16 cellular contexts compared by ENCODE assay signal in genomic region chr11:35118906-35119305, GRCh38.
A peak's percentile ranks its signal among the peaks of the same experiment; 100 is the strongest.
DNase-seq lines count a peak whose midpoint lies in the region; ATAC-seq and TF ChIP-seq lines count a peak whose summit lies in the region.
"Had no signal": no experiment of that assay in that cellular context is flagged by ENCODE, and none has a peak within 500 bp of the region (broad histone marks: within the 10 kb centered on the region; RNA-seq: fewer than 3 reads in every experiment).

No MANE protein-coding gene starts in this region.

- DNase-seq in memory B cell (ENCODE audit: low spot score in 2 of 2) (peak; percentile 36 to 49), coronary artery (ENCODE audit: low spot score) (no peak), NK-92 (lab: John Stamatoyannopoulos, UW; ENCODE audit: unreplicated experiment) (no peak), NCI-H748 treated with DMSO at 0.1 percent for 48 hours (lab: John Stamatoyannopoulos, UW) (no peak)
- no peak for DNase-seq in activated T-cell treated with anti-CD3 and anti-CD28 coated beads, Interleukin-2, amount 50 U/mL, for 48 hours
- DNase-seq: CD4-positive, alpha-beta memory T cell; NCI-H69; right cardiac atrium; SK-N-SH had no signal

- TF ChIP-seq CTCF in coronary artery (IDR thresholded peaks at IDR 0.05) = no peak

- H3K27ac ChIP-seq in coronary artery = no peak overlapping the region
- H3K27ac ChIP-seq: cardiac muscle cell had no signal

- H3K4me1 Mint-ChIP-seq in memory B cell = peaks cover 67% of the 10 kb centered on the region

- peak overlapping the region; percentile 90 for H3K27ac Mint-ChIP-seq in memory B cell
- H3K27ac Mint-ChIP-seq: activated T-helper 1 cell treated with anti-CD3 and anti-CD28 coated beads, Interleukin-12 subunit alpha, Interleukin-12 subunit beta, Interleukin-2, Interleukin-4 antibody, amounts not matched to agents 30 ng/mL and 10 ng/mL and 1 ng/mL, durations not matched to agents 14 hours and 24 hours and 36 hours; type B pancreatic cell had no signal

- H3K27me3 Mint-ChIP-seq in memory B cell = no peaks in the 10 kb centered on the region
- H3K27me3 Mint-ChIP-seq: CD4-positive, alpha-beta memory T cell had no signal

- H3K36me3 Mint-ChIP-seq in memory B cell = no peaks in the 10 kb centered on the region
- H3K36me3 Mint-ChIP-seq: CD4-positive, alpha-beta memory T cell; type B pancreatic cell had no signal

- no peak overlapping the region for H3K4me3 ChIP-seq in coronary artery
- H3K4me3 ChIP-seq: cardiac muscle cell had no signal

- ATAC-seq in GM19023 (IDR thresholded peaks at IDR 0.05; ENCODE audit: unreplicated experiment) (peak; percentile 80), GM21737 (IDR thresholded peaks at IDR 0.05; ENCODE audit: unreplicated experiment) (peak; percentile 74), HG03135 (IDR thresholded peaks at IDR 0.05; ENCODE audit: unreplicated experiment) (peak; percentile 59), memory B cell (ENCODE audit: low read depth) (peak; percentile 75)
- ATAC-seq: activated CD4-positive, CD25-positive, alpha-beta regulatory T cell treated with anti-CD3 and anti-CD28 coated beads, Interleukin-2, amount 50 U/mL, for 24 hours; right cardiac atrium had no signal

- H3K9me3 Mint-ChIP-seq in memory B cell = peaks cover 1% of the 10 kb centered on the region
- H3K9me3 Mint-ChIP-seq: type B pancreatic cell had no signal

- peak overlapping the region; percentile 8 for H3K4me3 Mint-ChIP-seq in memory B cell
- H3K4me3 Mint-ChIP-seq: activated T-helper 1 cell treated with anti-CD3 and anti-CD28 coated beads, Interleukin-12 subunit alpha, Interleukin-12 subunit beta, Interleukin-2, Interleukin-4 antibody, amounts not matched to agents 30 ng/mL and 10 ng/mL and 1 ng/mL, durations not matched to agents 14 hours and 24 hours and 36 hours; CD4-positive, alpha-beta memory T cell; type B pancreatic cell had no signal

Comparison
In these comparisons a context has a peak if more than half of its experiments do, and no peak if none do; other contexts are left out.
1. DNase-seq: peak in memory B cell (2 of 2); none in coronary artery (single experiment), NK-92 (single experiment), activated T-cell treated with anti-CD3 and anti-CD28 coated beads, Interleukin-2, amount 50 U/mL, for 48 hours (0 of 2) and NCI-H748 treated with DMSO at 0.1 percent for 48 hours (single experiment).
2. Peak in every context shown above with its lines, with median percentiles within 50 percentile points of each other: ATAC-seq.